In genomic region chr1:6858586-6858985, GRCh38 we compare ENCODE assay signal across 16 cellular contexts.
DNase-seq lines count a peak whose midpoint lies in the region; ATAC-seq and TF ChIP-seq lines count a peak whose summit lies in the region.
"Had no signal": no experiment of that assay in that cellular context is flagged by ENCODE, and none has a peak within 500 bp of the region (broad histone marks: within the 10 kb centered on the region; RNA-seq: fewer than 3 reads in every experiment).

No MANE protein-coding gene starts in this region.

- no peaks in the 10 kb centered on the region for H3K36me3 ChIP-seq in SJSA1

- H3K36me3 Mint-ChIP-seq in osteocyte (ENCODE audit: unreplicated experiment), result peaks cover 18% of the 10 kb centered on the region

- H3K4me1 ChIP-seq in SJSA1 (replicated peaks), result peaks cover 35% of the 10 kb centered on the region

- no peak overlapping the region for H3K4me3 Mint-ChIP-seq in osteocyte (ENCODE audit: unreplicated experiment)
- H3K4me3 Mint-ChIP-seq: B cell, CD14-positive monocyte had no signal

- H3K9me3 ChIP-seq in SJSA1 (replicated peaks), result no peaks in the 10 kb centered on the region

- peaks cover 49% of the 10 kb centered on the region for H3K4me1 Mint-ChIP-seq in osteocyte (ENCODE audit: unreplicated experiment)

- ATAC-seq in GM19463 (IDR thresholded peaks at IDR 0.05; ENCODE audit: unreplicated experiment), result no peak
- no peak for ATAC-seq in esophagus mucosa
- ATAC-seq: K562, Panc1 had no signal

- H3K27me3 ChIP-seq in SJSA1 (replicated peaks), result no peaks in the 10 kb centered on the region

- DNase-seq in EH (ENCODE audit: low read depth) (peak; percentile 55), SJSA1 (ENCODE audit: low read depth in 1 of 2, low spot score in 2 of 2) (no peak), fibroblast of pulmonary artery (ENCODE audit: low read depth) (peak; percentile 14), osteocyte (ENCODE audit: extremely low spot score, unreplicated experiment) (no peak), NOMO-1 (lab: John Stamatoyannopoulos, UW; ENCODE audit: unreplicated experiment in 2 of 2) (no peak)
- DNase-seq: H7, NCI-H1092, NCI-H1436, NCI-H187 treated with DMSO at 0.1 percent for 48 hours, NCI-H2107 had no signal

- peak overlapping the region; percentile 99 for H3K27ac ChIP-seq in SJSA1

- H3K4me3 ChIP-seq in SJSA1 (no peak overlapping the region), fibroblast of pulmonary artery (replicated peaks; ENCODE audit: low read depth, low read length) (no peak overlapping the region)
- H3K4me3 ChIP-seq: K562 had no signal

- peaks cover 4% of the 10 kb centered on the region for H3K9me3 Mint-ChIP-seq in osteocyte (ENCODE audit: unreplicated experiment)

- TF ChIP-seq CTCF in fibroblast of pulmonary artery (IDR thresholded peaks at IDR 0.05; ENCODE audit: low read length, missing control alignments) (no peak), osteocyte (IDR thresholded peaks at IDR 0.05) (no peak)

- peak overlapping the region; percentile 79 for H3K27ac Mint-ChIP-seq in osteocyte (ENCODE audit: unreplicated experiment)
- H3K27ac Mint-ChIP-seq: B cell had no signal

- no peaks in the 10 kb centered on the region for H3K27me3 Mint-ChIP-seq in osteocyte (ENCODE audit: unreplicated experiment)
- H3K27me3 Mint-ChIP-seq: B cell had no signal

Comparison
In these comparisons a context has a peak if more than half of its experiments do, and no peak if none do; other contexts are left out.
1. DNase-seq: peak in EH (single experiment) and fibroblast of pulmonary artery (single experiment); none in SJSA1 (0 of 2), osteocyte (single experiment) and NOMO-1 (0 of 2).